ENCODE assay signal across 1 cellular context in the genomic region with DNA sequence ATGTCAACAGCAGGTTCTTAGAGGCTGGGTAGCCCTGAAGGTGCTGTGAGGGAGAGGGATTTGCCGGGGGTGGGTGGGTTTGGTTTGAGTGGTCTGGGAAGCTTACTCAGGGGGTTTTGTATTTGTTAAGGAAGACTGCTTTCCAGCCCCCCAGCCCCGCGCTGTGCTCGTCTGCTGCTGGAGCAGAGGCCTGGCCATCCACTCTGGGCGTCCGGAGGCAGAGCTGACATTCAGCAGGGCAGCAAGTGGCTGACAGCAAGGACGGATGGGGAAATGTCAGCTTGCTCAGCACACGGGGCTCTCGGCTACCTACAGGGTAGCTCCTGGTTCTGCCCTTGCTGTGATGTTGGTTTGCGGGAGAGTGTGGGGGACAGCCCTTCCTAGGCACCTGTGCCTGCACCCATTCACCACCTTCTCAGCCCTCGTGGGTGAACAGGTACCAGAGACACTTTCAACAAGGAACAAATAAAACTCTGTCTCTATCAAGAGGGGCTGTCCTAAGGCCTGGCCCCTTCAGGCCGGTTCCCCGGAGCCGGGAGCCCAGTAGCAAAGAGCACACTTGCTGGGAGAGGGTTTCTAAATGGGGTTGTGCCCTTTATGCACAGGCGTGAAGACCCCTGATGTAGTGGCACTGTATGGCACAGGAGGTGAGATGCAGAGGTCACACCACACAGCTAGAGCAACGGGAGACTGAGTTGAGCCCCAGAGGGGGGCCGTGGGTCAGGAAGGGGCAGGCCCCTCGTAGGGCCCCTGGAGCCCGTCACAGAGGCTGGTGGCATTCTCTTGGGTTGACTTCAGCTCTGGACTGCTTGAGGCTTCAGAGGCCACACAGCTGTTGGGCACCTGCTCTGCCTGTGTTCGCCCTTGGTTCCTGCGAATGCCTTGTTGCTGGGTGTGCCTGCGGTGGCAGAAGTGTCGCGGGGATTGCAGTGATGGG.
TF ChIP-seq lines count a peak whose summit lies in the region.

No MANE protein-coding gene starts in this region.

TF ChIP-seq in H1, 55 proteins besides CTCF, POLR2A, EP300 and RAD21:
- no peak for TF ChIP-seq CTBP2 (IDR thresholded peaks at IDR 0.05; ENCODE audit: borderline replicate concordance, insufficient read depth, insufficient read length, low read length)
- TF ChIP-seq NANOG (IDR thresholded peaks at IDR 0.05; ENCODE audit: insufficient read depth, low read depth, low read length, poor library complexity, severe bottlenecking) = no peak
- TF ChIP-seq CHD1 (IDR thresholded peaks at IDR 0.05; ENCODE audit: low read depth, low read length) = no peak
- no peak for TF ChIP-seq CREB1 (IDR thresholded peaks at IDR 0.05)
- no peak for TF ChIP-seq TCF12 (IDR thresholded peaks at IDR 0.05; ENCODE audit: low read depth, low read length)
- TF ChIP-seq USF2 (IDR thresholded peaks at IDR 0.05; ENCODE audit: low read length) = no peak
- TF ChIP-seq JUND (IDR thresholded peaks at IDR 0.05; ENCODE audit: low read length) = no peak
- no peak for TF ChIP-seq ZNF274 (IDR thresholded peaks at IDR 0.05; ENCODE audit: borderline replicate concordance, extremely low read depth, low read length)
- TF ChIP-seq EZH2 (IDR thresholded peaks at IDR 0.05; ENCODE audit: low read depth, low read length, severe bottlenecking) = no peak
